In genomic region chr5:101461455-101461854, GRCh38 we compare ENCODE assay signal across 30 cellular contexts.
"Had no signal": no experiment of that assay in that cellular context is flagged by ENCODE, and none has a peak within 500 bp of the region (broad histone marks: within the 10 kb centered on the region; RNA-seq: fewer than 3 reads in every experiment).

No MANE protein-coding gene starts in this region.

- H3K27me3 ChIP-seq: ascending aorta, cardiac muscle cell had no signal

- FAIRE-seq: bronchial epithelial cell, TTC549 had no signal

- H3K4me3 ChIP-seq: ascending aorta, cardiac muscle cell had no signal

- H3K4me1 ChIP-seq: ascending aorta had no signal

- H3K36me3 ChIP-seq: ascending aorta, cardiac muscle cell had no signal

- DNase-seq: activated B cell treated with CpG ODN at 0.5 μM for 24 hours; activated CD4-positive, alpha-beta memory T cell treated with anti-CD3 and anti-CD28 coated beads for 36 hours; activated CD4-positive, alpha-beta T cell treated with anti-CD3 and anti-CD28 coated beads for 4 hours; activated CD4-positive, alpha-beta T cell treated with anti-CD3 and anti-CD28 coated beads, Interleukin-2, amount 10 ng/mL, durations not matched to agents 24 days and 14 days; activated CD4-positive, alpha-beta T cell treated with anti-CD3 and anti-CD28 coated beads, Interleukin-2, amount 50 U/mL, for 1 hour; activated CD4-positive, alpha-beta T cell treated with anti-CD3 and anti-CD28 coated beads, Interleukin-2, amount 50 U/mL, for 4 hours; activated CD4-positive, CD25-positive, alpha-beta regulatory T cell treated with anti-CD3 and anti-CD28 coated beads, Interleukin-2, amount 50 U/mL, for 72 hours; activated CD8-positive, alpha-beta memory T cell treated with anti-CD3 and anti-CD28 coated beads, Interleukin-2, amount 50 U/mL, for 4 hours; activated CD8-positive, alpha-beta T cell treated with anti-CD3 and anti-CD28 coated beads for 36 hours; activated effector memory CD4-positive, alpha-beta T cell treated with anti-CD3 and anti-CD28 coated beads, Interleukin-2, amount 50 U/mL, for 16 hours; activated naive CD4-positive, alpha-beta T cell treated with anti-CD3 and anti-CD28 coated beads, Interleukin-2, amount 10 ng/mL, durations not matched to agents 7 days and 5 days; activated naive CD4-positive, alpha-beta T cell treated with Interleukin-2 at 50 U/mL for 16 hours; activated naive CD8-positive, alpha-beta T cell treated with anti-CD3 and anti-CD28 coated beads, Interleukin-2, amount 10 ng/mL, durations not matched to agents 7 days and 5 days; activated naive CD8-positive, alpha-beta T cell treated with anti-CD3 and anti-CD28 coated beads, Interleukin-2, amount 50 U/mL, for 24 hours; activated T-cell treated with anti-CD3 and anti-CD28 coated beads for 4 hours; activated T-cell treated with anti-CD3 and anti-CD28 coated beads, Interleukin-2, amount 50 U/mL, for 1 hour; activated T-cell treated with anti-CD3 and anti-CD28 coated beads, Interleukin-2, amount 50 U/mL, for 4 hours; activated T-cell treated with anti-CD3 and anti-CD28 coated beads, Interleukin-2, amount 50 U/mL, for 72 hours; amygdala; anterior cingulate cortex; caudate nucleus; cerebellar nuclear complex; T-helper 1 cell; T-helper 2 cell; T-helper 9 cell had no signal

- H3K9me3 ChIP-seq: ascending aorta had no signal

- H3K27ac ChIP-seq: ascending aorta, cardiac muscle cell, VCaP had no signal
